ENCODE assay signal across 4 cellular contexts in genomic region chr3:145395421-145395820, GRCh38.
"Had no signal": no experiment of that assay in that cellular context is flagged by ENCODE, and none has a peak within 500 bp of the region (broad histone marks: within the 10 kb centered on the region; RNA-seq: fewer than 3 reads in every experiment).

No MANE protein-coding gene starts in this region.

- DNase-seq: H9, HCEC 1CT, IMR-90 had no signal

- H3K9me3 Mint-ChIP-seq: GM23338, H9 had no signal

- H3K4me3 ChIP-seq: GM23338 had no signal

- H3K4me2 ChIP-seq: GM23338 had no signal

- ATAC-seq: GM23338 had no signal

- H2AFZ ChIP-seq: GM23338 had no signal

- H3K4me1 Mint-ChIP-seq: GM23338, H9 had no signal

- H3K27ac Mint-ChIP-seq: GM23338, H9 had no signal

- H3K4me3 Mint-ChIP-seq: GM23338, H9 had no signal
